13 cellular contexts compared by ENCODE assay signal in genomic region chr14:74571441-74571841, GRCh38. TPM values are rescaled to one million over a fixed set of nuclear protein-coding genes. Genes with fewer than 3 reads are reported as not detected.
DNase-seq lines count a peak whose midpoint lies in the region; ATAC-seq and TF ChIP-seq lines count a peak whose summit lies in the region.
"Had no signal": no experiment of that assay in that cellular context is flagged by ENCODE, and none has a peak within 500 bp of the region (broad histone marks: within the 10 kb centered on the region; RNA-seq: fewer than 3 reads in every experiment).

No MANE protein-coding gene starts in this region.

- DNase-seq in activated naive CD4-positive, alpha-beta T cell treated with anti-CD3 and anti-CD28 coated beads, Interleukin-2, amount 50 U/mL, for 72 hours (ENCODE audit: low spot score in 2 of 2) = no peak
- no peak for DNase-seq in activated naive CD4-positive, alpha-beta T cell treated with anti-CD3 and anti-CD28 coated beads, Interleukin-2, amount 50 U/mL, for 16 hours
- DNase-seq in choroid plexus epithelial cell (ENCODE audit: low read depth) = peak; percentile 74
- DNase-seq in natural killer cell = no peak
- DNase-seq in uterus = no peak
- DNase-seq in kidney glomerular epithelial cell (lab: John Stamatoyannopoulos, UW) = no peak
- no peak for DNase-seq in activated CD8-positive, alpha-beta memory T cell treated with anti-CD3 and anti-CD28 coated beads for 24 hours
- no peak for DNase-seq in Kasumi-1 (lab: John Stamatoyannopoulos, UW)
- DNase-seq: activated CD8-positive, alpha-beta memory T cell treated with anti-CD3 and anti-CD28 coated beads, Interleukin-2, amount 50 U/mL, for 4 hours; CD8-positive, alpha-beta T cell; dorsolateral prefrontal cortex; mesendoderm; SHP77 had no signal

- H3K4me1 ChIP-seq in uterus = peaks cover 0 to 7% of the 10 kb centered on the region in 2 donors

- peaks cover 32 to 41% of the 10 kb centered on the region in 2 donors for H3K4me1 Mint-ChIP-seq in natural killer cell

- no peaks in the 10 kb centered on the region for H3K36me3 ChIP-seq in uterus

- no peak for TF ChIP-seq CTCF in choroid plexus epithelial cell (conservative IDR thresholded peaks at IDR 0.05; ENCODE audit: low read depth, low read length)
- no peak for TF ChIP-seq CTCF in natural killer cell (IDR thresholded peaks at IDR 0.05)
- no peak for TF ChIP-seq CTCF in uterus (IDR thresholded peaks at IDR 0.05)

- intact Hi-C loops in natural killer cell (cut with micrococcal nuclease) (no loop called here), uterus (cut with DNase I; ENCODE audit: low total_unique reads) (no loop called here)

- H3K27ac ChIP-seq in uterus = peak overlapping the region; percentile 88 to 93

- no peaks in the 10 kb centered on the region for H3K9me3 ChIP-seq in uterus

- no peak for TF ChIP-seq POLR2A in uterus (IDR thresholded peaks at IDR 0.05)

- peak; percentile 14 to 18 for ATAC-seq in activated naive CD4-positive, alpha-beta T cell treated with anti-CD3 and anti-CD28 coated beads, Interleukin-2, amount 50 U/mL, for 72 hours
- no peak for ATAC-seq in natural killer cell
- ATAC-seq: CD8-positive, alpha-beta T cell had no signal

- H3K36me3 Mint-ChIP-seq in activated naive CD4-positive, alpha-beta T cell treated with anti-CD3 and anti-CD28 coated beads, Interleukin-2, amount 50 U/mL, for 72 hours = no peaks in the 10 kb centered on the region
- H3K36me3 Mint-ChIP-seq in natural killer cell = no peaks in the 10 kb centered on the region
- H3K36me3 Mint-ChIP-seq: CD8-positive, alpha-beta T cell had no signal

- H3K4me3 ChIP-seq in choroid plexus epithelial cell (ENCODE audit: low read depth, low read length) (peak overlapping the region; percentile 25), uterus (peak overlapping the region in 1 of 2 donors; percentile 0)

- H3K9me3 Mint-ChIP-seq in activated naive CD4-positive, alpha-beta T cell treated with anti-CD3 and anti-CD28 coated beads, Interleukin-2, amount 50 U/mL, for 72 hours = no peaks in the 10 kb centered on the region
- no peaks in the 10 kb centered on the region for H3K9me3 Mint-ChIP-seq in natural killer cell
- H3K9me3 Mint-ChIP-seq: CD8-positive, alpha-beta T cell had no signal

- peak overlapping the region in 1 of 2 donors; percentile 71 for H3K27ac Mint-ChIP-seq in activated naive CD4-positive, alpha-beta T cell treated with anti-CD3 and anti-CD28 coated beads, Interleukin-2, amount 50 U/mL, for 72 hours
- H3K27ac Mint-ChIP-seq in natural killer cell = no peak overlapping the region
- H3K27ac Mint-ChIP-seq: CD8-positive, alpha-beta T cell had no signal

- H3K27me3 Mint-ChIP-seq in natural killer cell (ENCODE audit: low read depth in 2 of 2) = peaks cover 69 to 72% of the 10 kb centered on the region in 2 donors

- no peaks in the 10 kb centered on the region for H3K27me3 ChIP-seq in uterus
- H3K27me3 ChIP-seq: dorsolateral prefrontal cortex had no signal

- H3K4me3 Mint-ChIP-seq in natural killer cell = peak overlapping the region; percentile 37

RNA-seq across cellular contexts. Expression of gene LTBP2, which starts 40.6 kb away (rescaled TPM):
- under 1 TPM in 1 of 2 donors, not detected in 1; 0.49 TPM for total RNA-seq in activated naive CD4-positive, alpha-beta T cell treated with anti-CD3 and anti-CD28 coated beads, Interleukin-2, amount 50 U/mL, for 72 hours
- 1 to 10 TPM; 2.1 to 3.7 (median 3.0) TPM for total RNA-seq in natural killer cell
- total RNA-seq in uterus = 10 to 100 TPM; 18.8 to 70.6 (median 35.1) TPM

Comparison
In these comparisons a context has a peak if more than half of its experiments do, and no peak if none do; other contexts are left out.
1. ATAC-seq: peak in activated naive CD4-positive, alpha-beta T cell treated with anti-CD3 and anti-CD28 coated beads, Interleukin-2, amount 50 U/mL, for 72 hours (2 of 2); none in natural killer cell (0 of 3).
2. RNA of gene LTBP2, which starts 40.6 kb away (total RNA-seq): 18.8 to 70.6 TPM in uterus; 2.1 to 3.7 TPM in natural killer cell and 0.49 TPM in activated naive CD4-positive, alpha-beta T cell treated with anti-CD3 and anti-CD28 coated beads, Interleukin-2, amount 50 U/mL, for 72 hours; every median in the first group is over 4 times any median in the second.